21 cellular contexts compared by ENCODE assay signal in the genomic region with DNA sequence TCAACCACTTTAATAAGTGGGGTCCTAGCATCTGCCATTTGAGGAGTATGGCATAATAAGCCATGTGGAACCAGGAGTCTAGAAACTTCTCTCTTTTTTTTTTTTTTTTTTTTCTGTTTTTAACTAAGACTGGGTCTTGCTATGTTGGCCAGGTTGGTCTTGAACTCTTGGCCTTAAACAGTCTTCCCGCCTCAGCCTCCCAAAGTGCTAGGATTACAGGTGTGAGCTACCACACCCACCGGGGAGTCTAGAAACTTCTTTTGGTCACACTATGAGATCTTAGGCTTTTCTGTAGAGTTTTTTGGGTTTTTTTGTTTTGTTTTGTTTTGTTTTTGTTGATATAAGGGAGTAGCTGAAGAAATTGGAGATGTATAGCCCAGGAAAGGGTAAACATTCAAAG. TPM values are rescaled to one million over a fixed set of nuclear protein-coding genes. Genes with fewer than 3 reads are reported as not detected.
A peak's percentile ranks its signal among the peaks of the same experiment; 100 is the strongest.
DNase-seq lines count a peak whose midpoint lies in the region; ATAC-seq, FAIRE-seq and TF ChIP-seq lines count a peak whose summit lies in the region.
"Had no signal": no experiment of that assay in that cellular context is flagged by ENCODE, and none has a peak within 500 bp of the region (broad histone marks: within the 10 kb centered on the region; RNA-seq: fewer than 3 reads in every experiment).

No MANE protein-coding gene starts in this region.

- H3K4me3 ChIP-seq in heart left ventricle (no peak overlapping the region), ascending aorta (no peak overlapping the region), keratinocyte (ENCODE audit: control insufficient read depth in 2 of 3, extremely low read depth in 1 of 3, insufficient read depth in 2 of 3, low read depth in 1 of 3, low read length in 3 of 3) (no peak overlapping the region), upper lobe of left lung (no peak overlapping the region)
- H3K4me3 ChIP-seq: coronary artery had no signal

- peaks cover 58% of the 10 kb centered on the region for H3K79me2 ChIP-seq in keratinocyte (ENCODE audit: control insufficient read depth, insufficient read depth, low read length)

- no peak overlapping the region for H2AFZ ChIP-seq in keratinocyte (ENCODE audit: control insufficient read depth, low read length)

- H3K9me3 Mint-ChIP-seq in immature natural killer cell = no peaks in the 10 kb centered on the region

- no peak for ATAC-seq in heart left ventricle
- no peak for ATAC-seq in upper lobe of left lung (ENCODE audit: low FRiP score in 2 of 2)
- ATAC-seq: left ventricle myocardium superior; stimulated activated naive B cell treated with anti-CD40 and anti-IgM and Interleukin-4, amounts not matched to agents 10 μg/mL and 1 μg/mL and 100 μg/mL, for 72 hours had no signal

- peak overlapping the region in 3 of 6 donors; percentile 23 to 58 (median 25) for H3K27ac Mint-ChIP-seq in immature natural killer cell
- H3K27ac Mint-ChIP-seq: stimulated activated naive B cell treated with anti-CD40 and anti-IgM and Interleukin-4, amounts not matched to agents 10 μg/mL and 1 μg/mL and 100 μg/mL, for 72 hours had no signal

- peaks cover 5 to 20% (median 12%) of the 10 kb centered on the region in 3 donors for H3K36me3 Mint-ChIP-seq in immature natural killer cell

- no peak overlapping the region for H3K9ac ChIP-seq in keratinocyte (ENCODE audit: control insufficient read depth, extremely low read depth, insufficient read depth, low read length)

- intact Hi-C loops in heart left ventricle (cut with DNase I) (no loop called here), cardiac septum (cut with DNase I) (no loop called here), ascending aorta (cut with DNase I) (no loop called here)

- TF ChIP-seq CTCF in heart left ventricle (IDR thresholded peaks at IDR 0.05) (no peak), ascending aorta (IDR thresholded peaks at IDR 0.05) (no peak), keratinocyte (optimal IDR thresholded peaks at IDR 0.05 in 1 of 3, IDR thresholded peaks at IDR 0.05 in 1 of 3, conservative IDR thresholded peaks at IDR 0.05 in 1 of 3; ENCODE audit: extremely low read depth in 1 of 3, insufficient read depth in 2 of 3, low read length in 3 of 3) (no peak), upper lobe of left lung (IDR thresholded peaks at IDR 0.05) (no peak)

- H3K27ac ChIP-seq in heart left ventricle (peak overlapping the region in 8 of 12 donors; percentile 37 to 73 (median 52)), ascending aorta (peak overlapping the region; percentile 43 to 64), keratinocyte (ENCODE audit: control insufficient read depth, insufficient read depth, low read length) (peak overlapping the region; percentile 43), upper lobe of left lung (peak overlapping the region; percentile 16 to 74 (median 52))
- H3K27ac ChIP-seq: C4-2B, WERI-Rb-1 had no signal

- no peak for FAIRE-seq in keratinocyte (lab: Jason Lieb, UNC)
- FAIRE-seq: G401.6 had no signal

- H3K27me3 ChIP-seq in heart left ventricle = no peaks in the 10 kb centered on the region
- H3K27me3 ChIP-seq in ascending aorta = no peaks in the 10 kb centered on the region
- H3K27me3 ChIP-seq in keratinocyte (ENCODE audit: control insufficient read depth, extremely low read depth, insufficient read depth, low read length) = no peaks in the 10 kb centered on the region
- H3K27me3 ChIP-seq in upper lobe of left lung = no peaks in the 10 kb centered on the region

- TF ChIP-seq POLR2A in heart left ventricle (IDR thresholded peaks at IDR 0.05) (no peak), upper lobe of left lung (IDR thresholded peaks at IDR 0.05) (no peak)

- no peak for TF ChIP-seq EP300 in upper lobe of left lung (IDR thresholded peaks at IDR 0.05)

- H3K36me3 ChIP-seq in heart left ventricle (peaks cover 0 to 56% (median 23%) of the 10 kb centered on the region in 9 donors), ascending aorta (peaks cover 17 to 27% of the 10 kb centered on the region in 2 donors), keratinocyte (ENCODE audit: control insufficient read depth in 2 of 2, extremely low read depth in 1 of 2, insufficient read depth in 2 of 2, low read length in 2 of 2) (peaks cover 9 to 15% of the 10 kb centered on the region in 2 experiments), upper lobe of left lung (peaks cover 0 to 40% (median 5%) of the 10 kb centered on the region in 4 donors)
- H3K36me3 ChIP-seq: WERI-Rb-1 had no signal

- H3K4me3 Mint-ChIP-seq in immature natural killer cell = no peak overlapping the region
- H3K4me3 Mint-ChIP-seq: stimulated activated naive B cell treated with anti-CD40 and anti-IgM and Interleukin-4, amounts not matched to agents 10 μg/mL and 1 μg/mL and 100 μg/mL, for 72 hours had no signal

- dilution Hi-C loops in keratinocyte (cut with MboI; ENCODE audit: extremely low pct_ligation_motif_present, low sequenced_read_pairs) = no loop called here

- H3K4me1 ChIP-seq in heart left ventricle (peaks cover 4 to 96% (median 72%) of the 10 kb centered on the region in 12 donors), ascending aorta (peaks cover 2 to 35% of the 10 kb centered on the region in 2 donors), keratinocyte (ENCODE audit: control insufficient read depth, extremely low read depth, insufficient read depth, low read length) (peaks cover 19% of the 10 kb centered on the region), upper lobe of left lung (peaks cover 13 to 58% (median 48%) of the 10 kb centered on the region in 4 donors)

- no peaks in the 10 kb centered on the region for H3K9me1 ChIP-seq in keratinocyte (ENCODE audit: control insufficient read depth, extremely low read depth, insufficient read depth, low read length)

- H3K9me3 ChIP-seq in heart left ventricle (no peaks in the 10 kb centered on the region), ascending aorta (no peaks in the 10 kb centered on the region), keratinocyte (ENCODE audit: control insufficient read depth, low read depth, low read length) (no peaks in the 10 kb centered on the region), upper lobe of left lung (no peaks in the 10 kb centered on the region)

- DNase-seq in heart left ventricle (no peak), cardiac septum (ENCODE audit: low spot score) (no peak), ascending aorta (ENCODE audit: low spot score in 2 of 2) (no peak), keratinocyte (ENCODE audit: low read depth, low spot score) (no peak), upper lobe of left lung (no peak), NCI-H748 (lab: John Stamatoyannopoulos, UW; ENCODE audit: unreplicated experiment) (no peak), immature natural killer cell (no peak)
- DNase-seq in activated CD8-positive, alpha-beta memory T cell treated with anti-CD3 and anti-CD28 coated beads, Interleukin-2, amount 50 U/mL, for 48 hours = no peak
- DNase-seq: activated CD4-positive, alpha-beta T cell treated with anti-CD3 and anti-CD28 coated beads, Interleukin-2, amount 50 U/mL, for 48 hours; activated naive CD4-positive, alpha-beta T cell treated with anti-CD3 and anti-CD28 coated beads, Interleukin-2, amount 50 U/mL, for 16 hours; activated T-cell treated with anti-CD3 and anti-CD28 coated beads for 4 hours; Kasumi-1; left ventricle myocardium superior; NCI-H1092 treated with DMSO at 0.1 percent for 48 hours; NCI-H526; stimulated activated CD4-positive, alpha-beta T cell treated with anti-CD3 and anti-CD28 coated beads, Interleukin-15, amount 100 ng/mL, for 24 hours; stimulated activated naive B cell treated with anti-CD40 and anti-IgM and Interleukin-4, amounts not matched to agents 10 μg/mL and 1 μg/mL and 100 μg/mL, for 72 hours; WERI-Rb-1 had no signal

- peaks cover 0 to 3% (median 0%) of the 10 kb centered on the region in 3 donors for H3K27me3 Mint-ChIP-seq in immature natural killer cell (ENCODE audit: low read depth in 3 of 3)
- H3K27me3 Mint-ChIP-seq: stimulated activated naive B cell treated with anti-CD40 and anti-IgM and Interleukin-4, amounts not matched to agents 10 μg/mL and 1 μg/mL and 100 μg/mL, for 72 hours had no signal

- WGBS in heart left ventricle, 4 donors = 94 to 98% (median 98%) methylated on average over 2 of the region's 2 CpGs
- WGBS in upper lobe of left lung, 2 donors = 94 to 95% methylated on average over 2 of the region's 2 CpGs

- no peak overlapping the region for H3K4me2 ChIP-seq in keratinocyte (ENCODE audit: control insufficient read depth, extremely low read depth, insufficient read depth, low read depth, low read length)

- peaks cover 24 to 61% of the 10 kb centered on the region in 2 donors for H3K4me1 Mint-ChIP-seq in immature natural killer cell

- no peaks in the 10 kb centered on the region for H4K20me1 ChIP-seq in keratinocyte (ENCODE audit: control insufficient read depth, extremely low read depth, insufficient read depth, low read length)

RNA-seq across cellular contexts. Expression of a gene that starts 52.9 kb away (rescaled TPM):
- total RNA-seq in heart left ventricle (100 to 1,000 TPM in 7 of 9 donors, 10 to 100 TPM in 2; 97.5 to 189 (median 128) TPM), cardiac septum (119 TPM), ascending aorta (101 TPM), upper lobe of left lung (100 to 1,000 TPM in 2 of 6 donors, 10 to 100 TPM in 4; 80.2 to 146 (median 91.8) TPM)
- polyA plus RNA-seq in heart left ventricle (10 to 100 TPM; 15.5 to 88.1 TPM), keratinocyte (17.9 to 41.1 TPM (median 34.9 TPM) in 3 replicates), immature natural killer cell (10 to 100 TPM; 31.4 to 98.7 (median 68.1) TPM)
- 24.1 TPM for polyA plus RNA-seq in keratinocyte (2011; ENCODE audit: low read depth)
- 15.0 and 25.8 TPM in 2 replicates for polyA plus RNA-seq in keratinocyte (2011; cell fraction: cytosol; rRNA removed)
- polyA plus RNA-seq in keratinocyte (2011; cell fraction: nucleus; rRNA removed) = 36.8 and 40.9 TPM in 2 replicates
- polyA plus RNA-seq in keratinocyte (2012; ENCODE audit: low replicate concordance) = 19.3 and 38.7 TPM in 2 replicates
- 45.2 to 76.7 TPM (median 75.1 TPM) in 3 replicates for polyA minus RNA-seq in keratinocyte
- 38.2 TPM for polyA minus RNA-seq in keratinocyte (2011; cell fraction: cytosol; rRNA and poly(A)+ RNA removed)
- 59.4 and 96.9 TPM in 2 replicates for polyA minus RNA-seq in keratinocyte (2011; cell fraction: nucleus; rRNA and poly(A)+ RNA removed)
